Comparison of ENCODE assay signal across 8 cellular contexts in genomic region chr9:111481885-111482636, GRCh38. TPM values are rescaled to one million over a fixed set of nuclear protein-coding genes. Genes with fewer than 3 reads are reported as not detected.
DNase-seq lines count a peak whose midpoint lies in the region; ATAC-seq and TF ChIP-seq lines count a peak whose summit lies in the region.

No MANE protein-coding gene starts in this region.

- H3K36me3 Mint-ChIP-seq in Calu3 (ENCODE audit: insufficient read depth, unreplicated experiment): peaks cover 30% of the 10 kb centered on the region

- H3K27me3 ChIP-seq in foreskin keratinocyte (no peaks in the 10 kb centered on the region), skeletal muscle tissue (ENCODE audit: control insufficient read depth in 3 of 3, insufficient read depth in 3 of 3, low read length in 3 of 3) (no peaks in the 10 kb centered on the region)

- DNase-seq in Calu3: no peak
- DNase-seq in foreskin keratinocyte: peak; percentile 21 to 44
- DNase-seq in GDM1 (lab: John Stamatoyannopoulos, UW): no peak
- no peak for DNase-seq in NCI-H1694 treated with DMSO at 0.1 percent for 48 hours (lab: John Stamatoyannopoulos, UW)

- CTCF ChIA-PET in Calu3 (lab: Charles Lee): no interaction called here

- H3K27ac Mint-ChIP-seq in Calu3 (ENCODE audit: unreplicated experiment): peak overlapping the region; percentile 88

- no peaks in the 10 kb centered on the region for H3K27me3 Mint-ChIP-seq in Calu3 (ENCODE audit: unreplicated experiment)

- H3K4me3 ChIP-seq in WI38 (ENCODE audit: low read depth, low read length): peak overlapping the region; percentile 87
- peak overlapping the region; percentile 93 to 98 (median 96) for H3K4me3 ChIP-seq in skeletal muscle tissue (ENCODE audit: low read length in 3 of 3)

- no peak overlapping the region for H3K27ac ChIP-seq in foreskin keratinocyte
- peak overlapping the region; percentile 98 for H3K27ac ChIP-seq in skeletal muscle tissue (ENCODE audit: low read depth, low read length)

- peak overlapping the region; percentile 84 for H3K4me3 Mint-ChIP-seq in Calu3 (ENCODE audit: low read depth, unreplicated experiment)

- TSS peak; percentile 50 for BruUV-seq in Calu3 (replicated peaks; lab: Mats Ljungman, UMichigan)

- TF ChIP-seq RAD21 in Ishikawa (IDR thresholded peaks at IDR 0.05; ENCODE audit: low read depth): no peak

- TF ChIP-seq EP300 in Ishikawa (IDR thresholded peaks at IDR 0.05; ENCODE audit: borderline replicate concordance): no peak

- H3K4me1 ChIP-seq in foreskin keratinocyte (peaks cover 10% of the 10 kb centered on the region), skeletal muscle tissue (ENCODE audit: control insufficient read depth in 3 of 3, insufficient read depth in 3 of 3, low read length in 3 of 3) (peaks cover 15 to 38% (median 19%) of the 10 kb centered on the region in 3 donors)

- intact Hi-C loops in Calu3 (cut with micrococcal nuclease; ENCODE audit: unreplicated experiment): no loop called here

- H3K9ac ChIP-seq in skeletal muscle tissue (ENCODE audit: low read depth in 1 of 3, low read length in 3 of 3): peak overlapping the region; percentile 90 to 98 (median 98)

- no peaks in the 10 kb centered on the region for H3K9me3 Mint-ChIP-seq in Calu3 (ENCODE audit: low read depth, unreplicated experiment)

- ATAC-seq in foreskin keratinocyte (no peak), GM21723 (IDR thresholded peaks at IDR 0.05; ENCODE audit: unreplicated experiment) (no peak)

- H3K4me1 Mint-ChIP-seq in Calu3 (ENCODE audit: low read depth, unreplicated experiment): peaks cover 10% of the 10 kb centered on the region

- H3K36me3 ChIP-seq in skeletal muscle tissue (ENCODE audit: control insufficient read depth in 3 of 3, insufficient read depth in 3 of 3, low read length in 3 of 3): no peaks in the 10 kb centered on the region

- TF ChIP-seq CTCF in Calu3 (IDR thresholded peaks at IDR 0.05; ENCODE audit: unreplicated experiment): no peak
- no peak for TF ChIP-seq CTCF in WI38 (IDR thresholded peaks at IDR 0.05; ENCODE audit: low read depth, low read length)
- no peak for TF ChIP-seq CTCF in foreskin keratinocyte (conservative IDR thresholded peaks at IDR 0.05)

- H3K9me3 ChIP-seq in skeletal muscle tissue (ENCODE audit: control insufficient read depth in 3 of 3, low read length in 3 of 3): no peaks in the 10 kb centered on the region

TF ChIP-seq in Ishikawa, 13 proteins besides CTCF, POLR2A, EP300 and RAD21:
- TF ChIP-seq CEBPB (IDR thresholded peaks at IDR 0.05) (peak; percentile 29; the same call in 1 of the 2 replicates), MAX (IDR thresholded peaks at IDR 0.05) (no peak; the same call in 1 of the 2 replicates)

RNA-seq across cellular contexts. Expression of gene ECPAS, which starts 2.1 kb away (rescaled TPM):
- total RNA-seq in Calu3 (2022): 47.8 and 57.8 TPM in 2 replicates
- 56.1 and 56.7 TPM in 2 replicates for total RNA-seq in foreskin keratinocyte
- polyA plus RNA-seq in foreskin keratinocyte: 18.5 and 21.8 TPM in 2 replicates
- 162 TPM for total RNA-seq in skeletal muscle tissue

RNA-seq across cellular contexts. Expression of gene ZNF483, which starts 42.9 kb away (rescaled TPM):
- total RNA-seq in Calu3 (2022) (not detected in 2 replicates), foreskin keratinocyte (1.8 and 2.3 TPM in 2 replicates), skeletal muscle tissue (8.9 TPM)
- polyA plus RNA-seq in foreskin keratinocyte: 0.17 and 0.25 TPM in 2 replicates

Comparison
In these comparisons a context has a peak if more than half of its experiments do, and no peak if none do; other contexts are left out.
1. DNase-seq: peak in foreskin keratinocyte (2 of 2); none in Calu3 (single experiment), GDM1 (single experiment) and NCI-H1694 treated with DMSO at 0.1 percent for 48 hours (single experiment).